22 cellular contexts compared by ENCODE assay signal in the genomic region with DNA sequence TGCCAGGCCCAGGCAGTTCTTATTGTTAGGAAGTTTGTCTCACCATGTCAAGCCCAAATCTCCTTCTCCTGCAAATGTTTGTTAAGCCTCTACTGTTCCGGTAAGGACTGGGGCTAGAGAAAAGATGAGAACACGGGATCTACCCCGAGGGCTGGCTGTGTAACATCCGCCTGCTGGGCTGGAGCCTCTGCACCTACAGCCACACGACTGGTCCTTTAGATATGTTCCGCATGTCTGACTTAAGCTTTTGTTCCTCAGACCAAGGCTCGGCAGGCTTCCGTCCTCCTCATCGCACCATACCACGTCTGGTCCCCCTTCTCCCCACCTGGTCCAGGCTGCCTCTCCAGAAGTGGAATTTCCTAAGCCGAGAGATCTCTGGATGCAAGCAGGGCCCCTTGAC. TPM values are rescaled to one million over a fixed set of nuclear protein-coding genes. Genes with fewer than 3 reads are reported as not detected.
DNase-seq lines count a peak whose midpoint lies in the region; ATAC-seq, FAIRE-seq and TF ChIP-seq lines count a peak whose summit lies in the region.
"Had no signal": no experiment of that assay in that cellular context is flagged by ENCODE, and none has a peak within 500 bp of the region (broad histone marks: within the 10 kb centered on the region; RNA-seq: fewer than 3 reads in every experiment).

No MANE protein-coding gene starts in this region.

- no peak overlapping the region for H3K23ac ChIP-seq in H1 (ENCODE audit: insufficient read length)

- no peak for FAIRE-seq in H1 (lab: Jason Lieb, UNC)
- FAIRE-seq: GM12878 had no signal

- no peaks in the 10 kb centered on the region for H3K79me1 ChIP-seq in H1 (ENCODE audit: low read depth, low read length)

- no peak overlapping the region for H3K4me3 ChIP-seq in HUES48 (ENCODE audit: low read depth, low read length)
- H3K4me3 ChIP-seq in H1 (ENCODE audit: extremely low read depth in 1 of 4, insufficient read depth in 2 of 4, low read depth in 3 of 4, low read length in 4 of 4), result no peak overlapping the region
- H3K4me3 ChIP-seq in neural progenitor cell, result no peak overlapping the region
- H3K4me3 ChIP-seq: GM12878, HAP-1, SJSA1 had no signal

- H3K9ac ChIP-seq in HUES48 (ENCODE audit: low read depth, low read length), result no peak overlapping the region
- H3K9ac ChIP-seq in H1 (replicated peaks in 1 of 4; ENCODE audit: extremely low read depth in 1 of 4, low read depth in 3 of 4, low read length in 3 of 4), result no peak overlapping the region
- no peak overlapping the region for H3K9ac ChIP-seq in neural progenitor cell

- peaks cover 6% of the 10 kb centered on the region for H3K9me3 Mint-ChIP-seq in neural progenitor cell
- H3K9me3 Mint-ChIP-seq: T-helper 1 cell treated with Interleukin-12 subunit alpha and Interleukin-12 subunit beta and Interleukin-4 antibody, amounts not matched to agents 30 μg/mL and 1 μg/mL, for 36 hours had no signal

- POLR2A ChIA-PET in H1 (lab: Charles Lee; ENCODE audit: partially characterized antibody), result interaction anchor here (1.3 to 2.2 kb wide), 4 partner anchors 9 to 268 kb away, joined by 3 to 15 read pairs (median 8); a partner anchor contains a TSS

- H4K5ac ChIP-seq in H1 (ENCODE audit: insufficient read length, low read depth, low read length), result no peak overlapping the region

- H4K91ac ChIP-seq in H1 (replicated peaks; ENCODE audit: insufficient read length, low read length), result peak overlapping the region; percentile 10

- H3K4me3 Mint-ChIP-seq in neural progenitor cell, result no peak overlapping the region
- H3K4me3 Mint-ChIP-seq: CD4-positive, CD25-positive, alpha-beta regulatory T cell; T-helper 1 cell treated with Interleukin-12 subunit alpha and Interleukin-12 subunit beta and Interleukin-4 antibody, amounts not matched to agents 30 μg/mL and 1 μg/mL, for 36 hours had no signal

- H4K20me1 ChIP-seq in H1 (replicated peaks in 1 of 2; ENCODE audit: control insufficient read depth in 1 of 2, insufficient read depth in 2 of 2, low read length in 2 of 2) (no peaks in the 10 kb centered on the region), neural progenitor cell (ENCODE audit: low read depth) (no peaks in the 10 kb centered on the region)

- H2BK12ac ChIP-seq in H1 (ENCODE audit: low read depth, low read length), result no peak overlapping the region

- H3K14ac ChIP-seq in H1 (ENCODE audit: insufficient read length), result no peak overlapping the region

- DNase-seq in NCI-H69 (lab: John Stamatoyannopoulos, UW) (peak; percentile 17), H1 (ENCODE audit: low read depth in 1 of 2, low spot score in 2 of 2) (no peak), neural progenitor cell (ENCODE audit: low spot score) (peak; percentile 55), NCI-H1417 treated with DMSO at 0.1 percent for 48 hours (lab: John Stamatoyannopoulos, UW) (no peak), caudate nucleus (lab: John Stamatoyannopoulos, UW) (no peak)
- DNase-seq in activated effector memory CD4-positive, alpha-beta T cell treated with anti-CD3 and anti-CD28 coated beads, Interleukin-2, amount 50 U/mL, for 16 hours, result no peak
- DNase-seq: CD4-positive, CD25-positive, alpha-beta regulatory T cell; COR-L47; DMS 273 treated with DMSO at 0.1 percent for 48 hours; KBM-7; NCI-H1092; NCI-H1694; NCI-H510A had no signal

- H2BK15ac ChIP-seq in H1 (ENCODE audit: low read length), result no peak overlapping the region; the same call in 1 of the 2 replicates

- H3K27me3 ChIP-seq in HUES48 (ENCODE audit: control insufficient read depth, insufficient read depth, low read length), result 0 out of 2 replicates have a peak, but pooled peaks cover 3% of the 10 kb centered on the region
- H3K27me3 ChIP-seq in H1 (replicated peaks in 1 of 4; ENCODE audit: control insufficient read depth in 3 of 4, extremely low read depth in 1 of 4, insufficient read depth in 3 of 4, low read length in 3 of 4), result no peaks in the 10 kb centered on the region
- H3K27me3 ChIP-seq in neural progenitor cell, result no peaks in the 10 kb centered on the region

- H3F3A ChIP-seq in neural progenitor cell (ENCODE audit: low read depth), result peaks cover 50% of the 10 kb centered on the region

- CTCF ChIA-PET in H1 (lab: Charles Lee; ENCODE audit: partially characterized antibody), result interaction anchor here (1.0 to 1.5 kb wide), 6 partner anchors 10 to 137 kb away, joined by 3 to 5 read pairs (median 4); no protein-coding TSS in a partner anchor

- H3K18ac ChIP-seq in H1 (ENCODE audit: extremely low read depth, low read length), result peak overlapping the region; percentile 25; the same call in 1 of the 2 replicates

- TF ChIP-seq EP300 in H1 (IDR thresholded peaks at IDR 0.05; ENCODE audit: borderline replicate concordance in 1 of 2, low read depth in 2 of 2, low read length in 2 of 2), result no peak

- H3K4me2 ChIP-seq in H1 (ENCODE audit: insufficient read depth in 1 of 2, low read depth in 2 of 2, low read length in 2 of 2) (no peak overlapping the region), neural progenitor cell (peak overlapping the region; percentile 37)

- H2AK5ac ChIP-seq in H1 (ENCODE audit: low read depth, low read length), result no peak overlapping the region

- H3K9me3 ChIP-seq in HUES48 (ENCODE audit: control insufficient read depth, insufficient read depth, low read length) (peaks cover 4% of the 10 kb centered on the region; the same call in 1 of the 2 replicates), H1 (ENCODE audit: insufficient read depth in 2 of 2, low read depth in 1 of 2, low read length in 1 of 2) (peaks cover 0 to 5% of the 10 kb centered on the region in 2 experiments; a peak in 2 of 4 replicates), neural progenitor cell (ENCODE audit: low read depth) (peaks cover 6% of the 10 kb centered on the region)
- H3K9me3 ChIP-seq: HAP-1, SJSA1 had no signal

- WGBS in H1 (ENCODE audit: extremely low coverage in 1 of 2, insufficient coverage in 1 of 2, insufficient read length in 1 of 2, insufficient replicate concordance in 2 of 2, low coverage in 1 of 2, low lambda C conversion rate in 2 of 2, missing lambda C conversion rate in 1 of 2), 2 experiments, result 77% methylated on average over 11 of the region's 11 CpGs; no CpG with 5 or more reads in 1 of the 2 experiments

- H3K4ac ChIP-seq in H1 (replicated peaks; ENCODE audit: insufficient read length, low read depth, low read length), result no peak overlapping the region

- TF ChIP-seq POLR2A in H1 (IDR thresholded peaks at IDR 0.05; ENCODE audit: control extremely low read depth in 1 of 2, low read depth in 2 of 2, low read length in 2 of 2), result no peak

- H2BK5ac ChIP-seq in H1 (ENCODE audit: low read depth, low read length), result no peak overlapping the region

- H3K27ac ChIP-seq in HUES48 (ENCODE audit: low read depth, low read length) (peak overlapping the region; percentile 63), H1 (ENCODE audit: low read depth, low read length) (no peak overlapping the region), neural progenitor cell (peak overlapping the region; percentile 92), caudate nucleus (ENCODE audit: low read depth, low read length) (no peak overlapping the region)
- H3K27ac ChIP-seq: SJSA1 had no signal

- H3K56ac ChIP-seq in H1 (replicated peaks; ENCODE audit: insufficient read length, low read depth, low read length), result no peak overlapping the region

- peaks cover 51% of the 10 kb centered on the region for H3K4me1 Mint-ChIP-seq in neural progenitor cell
- H3K4me1 Mint-ChIP-seq: CD4-positive, CD25-positive, alpha-beta regulatory T cell had no signal

- peaks cover 9% of the 10 kb centered on the region for H3K27me3 Mint-ChIP-seq in neural progenitor cell (ENCODE audit: insufficient read depth, low read depth)

- H2AFZ ChIP-seq in H1 (ENCODE audit: low read length) (0 out of 2 replicates have a peak overlapping the region, but pooled peaks have one; percentile 33), neural progenitor cell (replicated peaks) (peak overlapping the region; percentile 12)

- TF ChIP-seq CTCF in H1 (IDR thresholded peaks at IDR 0.05; ENCODE audit: control extremely low read depth in 1 of 3, insufficient read depth in 1 of 3, low read depth in 1 of 3, low read length in 3 of 3) (no peak), neural progenitor cell (IDR thresholded peaks at IDR 0.05) (no peak)

- H3K36me3 ChIP-seq in HUES48 (ENCODE audit: control insufficient read depth, insufficient read depth, low read length) (no peaks in the 10 kb centered on the region), H1 (ENCODE audit: control insufficient read depth in 2 of 4, insufficient read depth in 4 of 4, low read length in 3 of 4) (no peaks in the 10 kb centered on the region), neural progenitor cell (peaks cover 6% of the 10 kb centered on the region)
- H3K36me3 ChIP-seq: HAP-1, SJSA1 had no signal

- no peaks in the 10 kb centered on the region for H3K79me2 ChIP-seq in H1 (ENCODE audit: control insufficient read depth in 1 of 2, insufficient read depth in 2 of 2, low read length in 2 of 2)
- H3K79me2 ChIP-seq in neural progenitor cell (ENCODE audit: low read depth), result no peaks in the 10 kb centered on the region

- H3K27ac Mint-ChIP-seq in neural progenitor cell, result peak overlapping the region; percentile 85
- H3K27ac Mint-ChIP-seq: T-helper 1 cell treated with Interleukin-12 subunit alpha and Interleukin-12 subunit beta and Interleukin-4 antibody, amounts not matched to agents 30 μg/mL and 1 μg/mL, for 36 hours had no signal

- TF ChIP-seq RAD21 in H1 (IDR thresholded peaks at IDR 0.05 in 1 of 2, conservative IDR thresholded peaks at IDR 0.05 in 1 of 2; ENCODE audit: low read depth in 2 of 2, low read length in 2 of 2), result no peak

- H3K36me3 Mint-ChIP-seq in neural progenitor cell, result peaks cover 5% of the 10 kb centered on the region
- H3K36me3 Mint-ChIP-seq: CD4-positive, CD25-positive, alpha-beta regulatory T cell had no signal

- H3K4me1 ChIP-seq in HUES48 (ENCODE audit: control insufficient read depth, insufficient read depth, low read length), result peaks cover 21% of the 10 kb centered on the region
- H3K4me1 ChIP-seq in H1 (replicated peaks in 1 of 4; ENCODE audit: control insufficient read depth in 3 of 4, insufficient read depth in 4 of 4, low read length in 3 of 4), result peaks cover 0 to 15% (median 6%) of the 10 kb centered on the region in 4 experiments; a peak in 6 of 7 replicates
- peaks cover 46% of the 10 kb centered on the region for H3K4me1 ChIP-seq in neural progenitor cell
- H3K4me1 ChIP-seq: HAP-1, SJSA1 had no signal

- peak overlapping the region; percentile 8 for H2BK120ac ChIP-seq in H1 (replicated peaks; ENCODE audit: low read depth, low read length)

- H4K8ac ChIP-seq in H1 (ENCODE audit: extremely low read depth, insufficient read depth, low read length), result no peak overlapping the region

- no peak for ATAC-seq in GM19023 (IDR thresholded peaks at IDR 0.05; ENCODE audit: unreplicated experiment)
- ATAC-seq: GM12878, Right ventricle myocardium inferior had no signal

- H2BK20ac ChIP-seq in H1 (ENCODE audit: low read length), result 0 out of 2 replicates have a peak overlapping the region, but pooled peaks have one; percentile 3

- H3K23me2 ChIP-seq in H1 (ENCODE audit: low read depth, low read length), result no peaks in the 10 kb centered on the region

RNA-seq across cellular contexts. Expression of a gene that starts 2.6 kb away (rescaled TPM):
- not detected in 2 replicates for total RNA-seq in H1 (2021; fragmentation: NEBNext Ultra II Directional; extraction: Animal tissue kit (Norgen Biotek cat#: 25700))
- not detected in 2 replicates for polyA plus RNA-seq in H1 (2011; rRNA removed)
- polyA plus RNA-seq in H1 (2011; cell fraction: cytosol; rRNA removed), result not detected
- polyA plus RNA-seq in H1 (2011; cell fraction: nucleus; rRNA removed), result not detected
- not detected in 4 replicates for polyA plus RNA-seq in H1 (2012, experiment 1 of 2)
- polyA plus RNA-seq in H1 (2012, experiment 2 of 2), result not detected
- polyA plus RNA-seq in H1 (2013, experiment 1 of 2), result not detected
- polyA plus RNA-seq in H1 (2013, experiment 2 of 2), result not detected
- polyA minus RNA-seq in H1 (2011; rRNA and poly(A)+ RNA removed), result not detected in 2 replicates
- not detected for polyA minus RNA-seq in H1 (2011; cell fraction: cytosol; rRNA and poly(A)+ RNA removed)
- polyA minus RNA-seq in H1 (2011; cell fraction: nucleus; rRNA and poly(A)+ RNA removed), result not detected
- 3.2 TPM in 1 of 2 replicates, not detected in the other for total RNA-seq in neural progenitor cell (ENCODE audit: low replicate concordance)
- total RNA-seq: CD4-positive, CD25-positive, alpha-beta regulatory T cell; GM12878; OCI-LY7; Right ventricle myocardium inferior; SJSA1 had no signal
- polyA plus RNA-seq: BJ; CD4-positive, CD25-positive, alpha-beta regulatory T cell; GM12878 had no signal

RNA-seq across cellular contexts. Expression of a gene that starts 30.4 kb away (rescaled TPM):
- 42.8 and 44.4 TPM in 2 replicates for total RNA-seq in H1 (2021; fragmentation: NEBNext Ultra II Directional; extraction: Animal tissue kit (Norgen Biotek cat#: 25700))
- 120 and 140 TPM in 2 replicates for polyA plus RNA-seq in H1 (2011; rRNA removed)
- polyA plus RNA-seq in H1 (2011; cell fraction: cytosol; rRNA removed), result 98.6 TPM
- polyA plus RNA-seq in H1 (2011; cell fraction: nucleus; rRNA removed), result 64.4 TPM
- polyA plus RNA-seq in H1 (2012, experiment 1 of 2), result 60.6 to 68.4 TPM (median 64.0 TPM) in 4 replicates
- polyA plus RNA-seq in H1 (2012, experiment 2 of 2), result 70.1 TPM
- polyA plus RNA-seq in H1 (2013, experiment 1 of 2), result 48.6 TPM
- polyA plus RNA-seq in H1 (2013, experiment 2 of 2), result 56.1 TPM
- 46.6 and 52.2 TPM in 2 replicates for polyA minus RNA-seq in H1 (2011; rRNA and poly(A)+ RNA removed)
- 22.8 TPM for polyA minus RNA-seq in H1 (2011; cell fraction: cytosol; rRNA and poly(A)+ RNA removed)
- 16.5 TPM for polyA minus RNA-seq in H1 (2011; cell fraction: nucleus; rRNA and poly(A)+ RNA removed)
- total RNA-seq in neural progenitor cell (ENCODE audit: low replicate concordance), result 32.7 and 44.8 TPM in 2 replicates

Comparison
In these comparisons a context has a peak if more than half of its experiments do, and no peak if none do; other contexts are left out.
1. H3K27ac ChIP-seq: peak in HUES48 (single experiment) and neural progenitor cell (single experiment); none in H1 (single experiment) and caudate nucleus (single experiment).
2. DNase-seq: peak in NCI-H69 (single experiment) and neural progenitor cell (single experiment); none in H1 (0 of 2), activated effector memory CD4-positive, alpha-beta T cell treated with anti-CD3 and anti-CD28 coated beads, Interleukin-2, amount 50 U/mL, for 16 hours (single experiment), NCI-H1417 treated with DMSO at 0.1 percent for 48 hours (single experiment) and caudate nucleus (0 of 61).